Comparison of ENCODE assay signal across 8 cellular contexts in the genomic region with DNA sequence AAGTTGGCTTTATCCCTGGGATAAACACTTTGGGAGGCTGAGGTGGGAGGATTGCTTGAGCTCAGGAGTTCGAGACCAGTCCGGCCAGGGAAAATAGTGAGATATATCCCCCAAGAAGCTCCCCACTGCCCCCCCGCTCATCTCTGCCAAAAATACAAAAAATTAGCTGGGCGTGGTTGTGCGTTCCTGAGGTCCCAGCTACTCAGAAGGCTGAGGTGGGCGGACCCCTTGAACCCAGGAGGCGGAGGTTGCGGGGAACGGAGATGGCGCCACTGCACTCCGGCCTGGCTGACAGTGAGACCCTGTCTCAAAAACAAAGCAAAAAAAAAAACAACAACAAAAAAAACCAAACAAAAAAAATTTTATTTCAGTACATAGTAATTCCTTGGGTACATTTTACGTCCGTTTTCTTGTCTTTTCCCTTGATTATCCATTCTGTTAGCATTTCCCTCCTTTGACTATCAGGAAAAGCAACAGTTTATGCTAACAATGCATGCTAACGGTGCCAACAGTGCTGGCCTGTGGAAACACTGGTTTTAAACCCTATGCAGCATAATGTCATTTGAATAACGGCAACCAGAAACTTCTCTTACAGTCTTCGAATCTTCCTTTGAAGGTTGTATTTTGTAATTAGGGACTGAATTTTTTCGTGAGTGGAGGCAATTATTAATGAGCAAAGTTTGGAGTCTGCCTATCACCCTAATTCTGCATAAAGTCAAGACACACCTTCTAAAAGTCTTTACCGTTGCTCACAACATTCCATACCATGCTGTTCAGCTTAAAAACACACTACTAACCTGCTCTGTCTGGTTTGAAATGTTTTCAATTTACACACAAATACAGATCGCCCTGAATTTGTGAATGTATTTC. TPM values are rescaled to one million over a fixed set of nuclear protein-coding genes. Genes with fewer than 3 reads are reported as not detected.
DNase-seq lines count a peak whose midpoint lies in the region; ATAC-seq and TF ChIP-seq lines count a peak whose summit lies in the region.

No MANE protein-coding gene starts in this region.

- DNase-seq in Kasumi-1 (lab: John Stamatoyannopoulos, UW): peak; percentile 73 to 88
- DNase-seq in MCF 10A (ENCODE audit: unreplicated experiment): no peak
- no peak for DNase-seq in mesenchymal stem cell
- DNase-seq in aorta: no peak
- DNase-seq in GM10266 (ENCODE audit: extremely low spot score): no peak
- no peak for DNase-seq in activated CD4-positive, alpha-beta T cell treated with anti-CD3 and anti-CD28 coated beads for 4 hours

- H2BK120ac ChIP-seq in mesenchymal stem cell (ENCODE audit: low read depth, low read length): no peak overlapping the region

- H3K4me2 ChIP-seq in mesenchymal stem cell (ENCODE audit: low read length, poor library complexity, severe bottlenecking): no peak overlapping the region

- CTCF ChIA-PET in MCF 10A (lab: Yijun Ruan, JAX): interaction anchor here (0.5 to 1.4 kb wide), 3 partner anchors 10 to 86 kb away, joined by 3 to 8 read pairs (median 3); no protein-coding TSS in a partner anchor

- H3K4ac ChIP-seq in mesenchymal stem cell (ENCODE audit: low read depth in 1 of 2, low read length in 2 of 2): no peak overlapping the region

- intact Hi-C loops in MCF 10A (cut with micrococcal nuclease): loop anchor here (1.0 kb wide), 2 partner anchors 36 to 140 kb away; partner anchors contain the start of genes ABHD3 and ESCO1
- intact Hi-C loops in aorta (cut with DNase I): loop anchor here (2.0 to 5.0 kb wide), 4 partner anchors 35 to 138 kb away; partner anchors contain the start of genes ABHD3 (in 2 of the 2) and ESCO1 (in 1 of the 2)

- no peak overlapping the region for H2AFZ ChIP-seq in mesenchymal stem cell (ENCODE audit: low read depth, low read length)

- no peak overlapping the region for H4K8ac ChIP-seq in mesenchymal stem cell (ENCODE audit: low read length)

- H2AK5ac ChIP-seq in mesenchymal stem cell (ENCODE audit: low read length, severe bottlenecking): no peak overlapping the region

- peak overlapping the region in 1 of 2 experiments; percentile 47 for H2BK12ac ChIP-seq in mesenchymal stem cell (ENCODE audit: low read length in 2 of 2)

- H3K79me1 ChIP-seq in mesenchymal stem cell (replicated peaks; ENCODE audit: low read length, poor library complexity, severe bottlenecking): no peaks in the 10 kb centered on the region

- no peak overlapping the region for H3K23ac ChIP-seq in mesenchymal stem cell (ENCODE audit: low read length in 2 of 2)

- H3K4me1 ChIP-seq in ES-I3 (ENCODE audit: insufficient read depth, low read length) (peaks cover 6% of the 10 kb centered on the region), mesenchymal stem cell (ENCODE audit: control insufficient read depth, insufficient read depth, low read depth, low read length) (peaks cover 3% of the 10 kb centered on the region), aorta (ENCODE audit: control insufficient read depth in 1 of 2, insufficient read depth in 2 of 2, low read length in 2 of 2) (no peaks in the 10 kb centered on the region)

- H3K9me3 ChIP-seq in ES-I3 (ENCODE audit: control insufficient read depth, insufficient read depth, low read length): no peaks in the 10 kb centered on the region
- H3K9me3 ChIP-seq in mesenchymal stem cell (ENCODE audit: control insufficient read depth, low read length): no peaks in the 10 kb centered on the region
- no peaks in the 10 kb centered on the region for H3K9me3 ChIP-seq in aorta (ENCODE audit: control insufficient read depth, low read length)

- ATAC-seq in GM21786 (IDR thresholded peaks at IDR 0.05; ENCODE audit: unreplicated experiment) (peak; percentile 4), aorta (ENCODE audit: low FRiP score) (peak; percentile 2)

- TF ChIP-seq CTCF in MCF 10A (IDR thresholded peaks at IDR 0.05; ENCODE audit: unreplicated experiment) (no peak), GM10266 (IDR thresholded peaks at IDR 0.05; ENCODE audit: control insufficient read depth, insufficient read depth, low read depth, missing control alignments) (no peak)

- H3K4me3 ChIP-seq in mesenchymal stem cell (ENCODE audit: insufficient read depth in 1 of 2, low read depth in 1 of 2, low read length in 2 of 2) (peak overlapping the region in 1 of 2 experiments; percentile 93), aorta (ENCODE audit: low read length in 2 of 2) (peak overlapping the region; percentile 8 to 46)

- H2BK15ac ChIP-seq in mesenchymal stem cell (ENCODE audit: low read depth, poor library complexity, severe bottlenecking): no peak overlapping the region

- peak overlapping the region; percentile 96 for H3K27ac Mint-ChIP-seq in MCF 10A (ENCODE audit: low read depth, unreplicated experiment)

- peak overlapping the region; percentile 87 for H3K4me3 Mint-ChIP-seq in MCF 10A (ENCODE audit: unreplicated experiment)

- no peak overlapping the region for H4K91ac ChIP-seq in mesenchymal stem cell (ENCODE audit: low read length)

- H3K27me3 ChIP-seq in mesenchymal stem cell (ENCODE audit: control insufficient read depth in 1 of 2, insufficient read depth in 1 of 2, low read length in 2 of 2): no peaks in the 10 kb centered on the region
- H3K27me3 ChIP-seq in aorta (ENCODE audit: control insufficient read depth in 1 of 2, insufficient read depth in 2 of 2, low read length in 1 of 2): no peaks in the 10 kb centered on the region

- H3K27ac ChIP-seq in mesenchymal stem cell (ENCODE audit: low read length, poor library complexity, severe bottlenecking): peak overlapping the region; percentile 31
- peak overlapping the region in 1 of 2 donors; percentile 13 for H3K27ac ChIP-seq in aorta (ENCODE audit: low read depth in 1 of 2, low read length in 2 of 2)

- peaks cover 15% of the 10 kb centered on the region for H3K4me1 Mint-ChIP-seq in MCF 10A (ENCODE audit: insufficient read depth, unreplicated experiment)

- H3K9ac ChIP-seq in ES-I3 (ENCODE audit: low read depth, low read length): peak overlapping the region; percentile 36; the same call in 1 of the 2 replicates
- peak overlapping the region; percentile 94 for H3K9ac ChIP-seq in mesenchymal stem cell (ENCODE audit: low read length)

- no peak overlapping the region for H3K14ac ChIP-seq in mesenchymal stem cell (ENCODE audit: low read length in 2 of 2)

- H3K18ac ChIP-seq in mesenchymal stem cell (ENCODE audit: low read depth in 1 of 2, low read length in 2 of 2): no peak overlapping the region

- H3K36me3 ChIP-seq in ES-I3 (ENCODE audit: insufficient read depth, low read length): no peaks in the 10 kb centered on the region
- no peaks in the 10 kb centered on the region for H3K36me3 ChIP-seq in mesenchymal stem cell (ENCODE audit: control insufficient read depth in 1 of 2, insufficient read depth in 2 of 2, low read depth in 1 of 2, low read length in 2 of 2)
- H3K36me3 ChIP-seq in aorta (ENCODE audit: control insufficient read depth in 1 of 2, insufficient read depth in 2 of 2, low read length in 1 of 2): no peaks in the 10 kb centered on the region

- H3K27me3 Mint-ChIP-seq in MCF 10A (ENCODE audit: insufficient read depth, unreplicated experiment): no peaks in the 10 kb centered on the region

- POLR2A ChIA-PET in MCF 10A (lab: Yijun Ruan, JAX): interaction anchor here (0.6 to 5.5 kb wide), 22 partner anchors 9 to 150 kb away, joined by 3 to 97 read pairs (median 4); partner anchors contain the start of genes ABHD3, ESCO1 and SNRPD1

- no peak overlapping the region for H2BK5ac ChIP-seq in mesenchymal stem cell (ENCODE audit: low read depth, low read length, poor library complexity, severe bottlenecking)

- peaks cover 10% of the 10 kb centered on the region for H3K9me3 Mint-ChIP-seq in MCF 10A (ENCODE audit: unreplicated experiment)

- BruUV-seq in MCF 10A (replicated peaks; lab: Mats Ljungman, UMichigan): TSS peak; percentile 77

- 81% methylated on average over 16 of the region's 19 CpGs for WGBS in mesenchymal stem cell
- 48 to 51% methylated on average over 19 of the region's 19 CpGs for WGBS in aorta, 2 donors

- H3K36me3 Mint-ChIP-seq in MCF 10A (ENCODE audit: insufficient read depth, unreplicated experiment): no peaks in the 10 kb centered on the region

RNA-seq across cellular contexts. Expression of gene MIB1, which starts 0.8 kb away (rescaled TPM):
- total RNA-seq in MCF 10A (2022) (40.5 and 49.5 TPM in 2 replicates), aorta (10 to 100 TPM; 57.1 to 63.5 TPM)
- 13.8 TPM for polyA plus RNA-seq in mesenchymal stem cell (2013, experiment 1 of 2)
- polyA plus RNA-seq in mesenchymal stem cell (2013, experiment 2 of 2): 14.4 TPM
- 10 to 100 TPM in 1 of 2 donors, 1 to 10 TPM in 1; 8.5 to 12.3 TPM for polyA plus RNA-seq in aorta

RNA-seq across cellular contexts. Expression of gene ABHD3, which starts 35.3 kb away (rescaled TPM):
- total RNA-seq in MCF 10A (2022): 2.9 and 5.5 TPM in 2 replicates
- 7.3 TPM for polyA plus RNA-seq in mesenchymal stem cell (2013, experiment 1 of 2)
- polyA plus RNA-seq in mesenchymal stem cell (2013, experiment 2 of 2): 8.5 TPM
- total RNA-seq in aorta: 10 to 100 TPM; 17.5 to 21.7 TPM
- 10 to 100 TPM in 1 of 2 donors, 1 to 10 TPM in 1; 7.6 to 22.6 TPM for polyA plus RNA-seq in aorta

Comparison
In these comparisons a context has a peak if more than half of its experiments do, and no peak if none do; other contexts are left out.
1. DNase-seq: peak in Kasumi-1 (2 of 2); none in MCF 10A (single experiment), mesenchymal stem cell (single experiment), aorta (0 of 2), GM10266 (single experiment) and activated CD4-positive, alpha-beta T cell treated with anti-CD3 and anti-CD28 coated beads for 4 hours (0 of 2).